Comparison of ENCODE assay signal across 11 cellular contexts in the genomic region with DNA sequence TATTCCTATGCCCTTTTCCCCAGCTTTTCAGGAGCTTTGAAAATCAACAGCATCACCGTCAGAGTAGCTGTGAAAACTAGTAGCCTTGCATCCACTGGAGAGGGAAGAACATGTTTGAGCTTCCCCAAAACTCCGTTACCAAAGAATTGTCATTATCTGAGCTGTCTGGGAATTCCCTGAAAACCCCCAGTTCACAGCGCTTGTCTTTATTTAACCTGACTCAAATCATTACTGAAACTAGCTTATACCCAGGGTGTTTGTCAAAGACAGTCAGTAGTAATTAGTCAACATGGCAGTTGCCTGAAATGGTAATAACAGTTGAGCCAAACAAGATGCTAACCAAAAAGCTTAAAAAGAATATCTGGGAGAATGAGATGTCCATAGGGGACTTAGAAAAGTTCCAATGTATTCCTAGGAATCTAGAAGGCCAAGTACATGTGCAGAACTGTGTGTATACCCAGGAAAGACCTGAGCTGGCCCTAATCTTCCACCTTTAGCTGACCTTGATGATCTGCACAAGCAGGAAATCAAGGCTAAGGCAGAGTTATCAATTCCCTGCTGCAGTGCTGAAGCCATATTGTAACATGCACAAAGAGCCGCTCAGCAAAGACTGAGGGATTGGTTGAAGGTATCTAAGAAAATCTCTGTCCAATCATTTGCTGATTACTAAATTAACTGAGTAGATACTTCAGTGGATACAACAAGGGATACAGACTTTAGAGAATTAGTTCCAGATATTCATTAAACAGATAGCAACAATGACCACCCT.
DNase-seq lines count a peak whose midpoint lies in the region; ATAC-seq and TF ChIP-seq lines count a peak whose summit lies in the region.
"Had no signal": no experiment of that assay in that cellular context is flagged by ENCODE, and none has a peak within 500 bp of the region (broad histone marks: within the 10 kb centered on the region; RNA-seq: fewer than 3 reads in every experiment).

No MANE protein-coding gene starts in this region.

- H3K36me3 Mint-ChIP-seq in activated CD4-positive, alpha-beta T cell treated with anti-CD3 and anti-CD28 coated beads, Interleukin-2, amount 10 ng/mL, durations not matched to agents 7 days and 5 days (ENCODE audit: low read depth): peaks cover 3% of the 10 kb centered on the region
- peaks cover 8% of the 10 kb centered on the region for H3K36me3 Mint-ChIP-seq in activated CD4-positive, alpha-beta memory T cell treated with anti-CD3 and anti-CD28 coated beads, Interleukin-2, amount 10 ng/mL, durations not matched to agents 7 days and 5 days (ENCODE audit: low read depth)
- H3K36me3 Mint-ChIP-seq in mesothelial cell of epicardium: peaks cover 27% of the 10 kb centered on the region

- peak; percentile 6 for DNase-seq in activated CD4-positive, alpha-beta T cell treated with anti-CD3 and anti-CD28 coated beads for 48 hours
- no peak for DNase-seq in activated CD4-positive, alpha-beta T cell treated with anti-CD3 and anti-CD28 coated beads, Interleukin-2, amount 10 ng/mL, durations not matched to agents 7 days and 5 days
- no peak for DNase-seq in activated CD4-positive, alpha-beta memory T cell treated with anti-CD3 and anti-CD28 coated beads, Interleukin-2, amount 10 ng/mL, durations not matched to agents 7 days and 5 days
- no peak for DNase-seq in substantia nigra (lab: John Stamatoyannopoulos, UW)
- no peak for DNase-seq in GDM1 (lab: John Stamatoyannopoulos, UW)
- no peak for DNase-seq in mesothelial cell of epicardium (ENCODE audit: low spot score in 2 of 2, unreplicated experiment in 2 of 2)
- DNase-seq: heart left ventricle, upper lobe of left lung had no signal

- H3K9me3 Mint-ChIP-seq in activated CD4-positive, alpha-beta T cell treated with anti-CD3 and anti-CD28 coated beads, Interleukin-2, amount 10 ng/mL, durations not matched to agents 7 days and 5 days: peaks cover 11% of the 10 kb centered on the region
- H3K9me3 Mint-ChIP-seq in activated CD4-positive, alpha-beta memory T cell treated with anti-CD3 and anti-CD28 coated beads, Interleukin-2, amount 10 ng/mL, durations not matched to agents 7 days and 5 days: peaks cover 13% of the 10 kb centered on the region
- H3K9me3 Mint-ChIP-seq in mesothelial cell of epicardium: peaks cover 17% of the 10 kb centered on the region

- CTCF ChIA-PET in activated CD4-positive, alpha-beta T cell treated with anti-CD3 and anti-CD28 coated beads, Interleukin-2, amount 10 ng/mL, durations not matched to agents 7 days and 5 days (lab: Charles Lee): interaction anchor here (1.7 kb wide), 1 partner anchor 11 kb away, joined by 6 read pairs; no protein-coding TSS in a partner anchor
- CTCF ChIA-PET in activated CD4-positive, alpha-beta memory T cell treated with anti-CD3 and anti-CD28 coated beads, Interleukin-2, amount 10 ng/mL, durations not matched to agents 7 days and 5 days (lab: Charles Lee): no interaction called here

- ATAC-seq in GM19467 (IDR thresholded peaks at IDR 0.05; ENCODE audit: unreplicated experiment): peak; percentile 86
- ATAC-seq in HG03025 (IDR thresholded peaks at IDR 0.05; ENCODE audit: low FRiP score, unreplicated experiment): peak; percentile 86
- ATAC-seq: A549, heart left ventricle had no signal

- peaks cover 4% of the 10 kb centered on the region for H3K27me3 Mint-ChIP-seq in activated CD4-positive, alpha-beta T cell treated with anti-CD3 and anti-CD28 coated beads, Interleukin-2, amount 10 ng/mL, durations not matched to agents 7 days and 5 days
- no peaks in the 10 kb centered on the region for H3K27me3 Mint-ChIP-seq in activated CD4-positive, alpha-beta memory T cell treated with anti-CD3 and anti-CD28 coated beads, Interleukin-2, amount 10 ng/mL, durations not matched to agents 7 days and 5 days
- H3K27me3 Mint-ChIP-seq in mesothelial cell of epicardium (ENCODE audit: low read depth): no peaks in the 10 kb centered on the region

- H3K4me3 Mint-ChIP-seq in activated CD4-positive, alpha-beta T cell treated with anti-CD3 and anti-CD28 coated beads, Interleukin-2, amount 10 ng/mL, durations not matched to agents 7 days and 5 days: no peak overlapping the region
- H3K4me3 Mint-ChIP-seq in activated CD4-positive, alpha-beta memory T cell treated with anti-CD3 and anti-CD28 coated beads, Interleukin-2, amount 10 ng/mL, durations not matched to agents 7 days and 5 days: no peak overlapping the region
- no peak overlapping the region for H3K4me3 Mint-ChIP-seq in mesothelial cell of epicardium

- H3K4me1 Mint-ChIP-seq in activated CD4-positive, alpha-beta T cell treated with anti-CD3 and anti-CD28 coated beads, Interleukin-2, amount 10 ng/mL, durations not matched to agents 7 days and 5 days: peaks cover 10% of the 10 kb centered on the region
- H3K4me1 Mint-ChIP-seq in activated CD4-positive, alpha-beta memory T cell treated with anti-CD3 and anti-CD28 coated beads, Interleukin-2, amount 10 ng/mL, durations not matched to agents 7 days and 5 days: peaks cover 23% of the 10 kb centered on the region
- peaks cover 18% of the 10 kb centered on the region for H3K4me1 Mint-ChIP-seq in mesothelial cell of epicardium

- H3K27ac ChIP-seq in substantia nigra (ENCODE audit: low read depth, low read length, poor library complexity, severe bottlenecking): no peak overlapping the region
- H3K27ac ChIP-seq: A549 had no signal

- TF ChIP-seq CTCF in mesothelial cell of epicardium (IDR thresholded peaks at IDR 0.05; ENCODE audit: unreplicated experiment): no peak

- H3K27ac Mint-ChIP-seq in activated CD4-positive, alpha-beta T cell treated with anti-CD3 and anti-CD28 coated beads, Interleukin-2, amount 10 ng/mL, durations not matched to agents 7 days and 5 days: no peak overlapping the region
- peak overlapping the region; percentile 60 for H3K27ac Mint-ChIP-seq in activated CD4-positive, alpha-beta memory T cell treated with anti-CD3 and anti-CD28 coated beads, Interleukin-2, amount 10 ng/mL, durations not matched to agents 7 days and 5 days
- no peak overlapping the region for H3K27ac Mint-ChIP-seq in mesothelial cell of epicardium

- POLR2A ChIA-PET in activated CD4-positive, alpha-beta T cell treated with anti-CD3 and anti-CD28 coated beads, Interleukin-2, amount 10 ng/mL, durations not matched to agents 7 days and 5 days (lab: Charles Lee): no interaction called here
- POLR2A ChIA-PET in activated CD4-positive, alpha-beta memory T cell treated with anti-CD3 and anti-CD28 coated beads, Interleukin-2, amount 10 ng/mL, durations not matched to agents 7 days and 5 days (lab: Charles Lee): no interaction called here
